Comparison of ENCODE assay signal across 27 cellular contexts in genomic region chr10:76210241-76210640, GRCh38.
"Had no signal": no experiment of that assay in that cellular context is flagged by ENCODE, and none has a peak within 500 bp of the region (broad histone marks: within the 10 kb centered on the region; RNA-seq: fewer than 3 reads in every experiment).

No MANE protein-coding gene starts in this region.

- H3K27ac Mint-ChIP-seq: mesothelial cell of epicardium; natural killer cell; nephron progenitor cell; neural progenitor cell; stimulated activated naive B cell treated with anti-CD40 and anti-IgM and Interleukin-4, amounts not matched to agents 10 μg/mL and 1 μg/mL and 100 μg/mL, for 72 hours had no signal

- H3K9me3 ChIP-seq: left ventricle myocardium inferior, neutrophil, right atrium auricular region, right lobe of liver, stomach, testis, thyroid gland, transverse colon, upper lobe of left lung, vagina had no signal

- H3K27ac ChIP-seq: left ventricle myocardium inferior, neural progenitor cell, neutrophil, parathyroid adenoma, right atrium auricular region, right lobe of liver, skin epidermis, stomach, testis, thyroid gland, transverse colon, upper lobe of left lung, vagina had no signal

- H3K4me3 Mint-ChIP-seq: mesothelial cell of epicardium; naive B cell; natural killer cell; nephron progenitor cell; neural progenitor cell; stimulated activated naive B cell treated with anti-CD40 and anti-IgM and Interleukin-4, amounts not matched to agents 10 μg/mL and 1 μg/mL and 100 μg/mL, for 72 hours had no signal

- H3K4me3 ChIP-seq: left ventricle myocardium inferior, lung, neural progenitor cell, right atrium auricular region, right lobe of liver, skin epidermis, stomach, testis, thyroid gland, transverse colon, upper lobe of left lung, vagina had no signal

- H3K27me3 Mint-ChIP-seq: stimulated activated naive B cell treated with anti-CD40 and anti-IgM and Interleukin-4, amounts not matched to agents 10 μg/mL and 1 μg/mL and 100 μg/mL, for 72 hours had no signal

- H3K36me3 ChIP-seq: left ventricle myocardium inferior, neural progenitor cell, neutrophil, right atrium auricular region, right lobe of liver, stomach, thyroid gland, transverse colon, upper lobe of left lung, vagina had no signal

- H3K4me1 Mint-ChIP-seq: naive B cell; natural killer cell; stimulated activated naive B cell treated with anti-CD40 and anti-IgM and Interleukin-4, amounts not matched to agents 10 μg/mL and 1 μg/mL and 100 μg/mL, for 72 hours had no signal

- H3K36me3 Mint-ChIP-seq: mesothelial cell of epicardium; naive B cell; natural killer cell; stimulated activated naive B cell treated with anti-CD40 and anti-IgM and Interleukin-4, amounts not matched to agents 10 μg/mL and 1 μg/mL and 100 μg/mL, for 72 hours had no signal

- H3K9me3 Mint-ChIP-seq: mesothelial cell of epicardium; natural killer cell; stimulated activated naive B cell treated with anti-CD40 and anti-IgM and Interleukin-4, amounts not matched to agents 10 μg/mL and 1 μg/mL and 100 μg/mL, for 72 hours had no signal

- H3K4me1 ChIP-seq: left ventricle myocardium inferior, neural progenitor cell, parathyroid adenoma, right atrium auricular region, right lobe of liver, testis, thyroid gland, transverse colon, vagina had no signal

- DNase-seq: islet precursor cell; left ventricle myocardium inferior; mesendoderm; naive B cell; natural killer cell; nephron progenitor cell; occipital lobe; right lobe of liver; stimulated activated CD4-positive, alpha-beta T cell treated with anti-CD3 and anti-CD28 coated beads, Interleukin-12 subunit alpha, Interleukin-12 subunit beta, amount 100 ng/mL, for 4 hours; stimulated activated CD4-positive, alpha-beta T cell treated with anti-CD3 and anti-CD28 coated beads, Interleukin-15, amount 100 ng/mL, for 24 hours; stimulated activated CD4-positive, alpha-beta T cell treated with anti-CD3 and anti-CD28 coated beads, Interleukin-2, amount 100 ng/mL, for 24 hours; stimulated activated CD4-positive, alpha-beta T cell treated with anti-CD3 and anti-CD28 coated beads, Interleukin-4, amount 100 ng/mL, for 1 hour; stimulated activated naive B cell treated with anti-CD40 and anti-IgM and Interleukin-4, amounts not matched to agents 10 μg/mL and 1 μg/mL and 100 μg/mL, for 72 hours; stimulated activated naive CD8-positive, alpha-beta T cell treated with anti-CD3 and anti-CD28 coated beads, Interleukin-15, Interleukin-2, amounts not matched to agents 100 U/mL and 50 U/mL, for 24 hours; stomach; testis; thyroid gland; transverse colon; upper lobe of left lung had no signal

- H3K27me3 ChIP-seq: neural progenitor cell, neutrophil, right atrium auricular region, right lobe of liver, stomach, testis, thyroid gland, transverse colon, upper lobe of left lung, vagina had no signal
